Comparison of ENCODE assay signal across 1 cellular context in the genomic region with DNA sequence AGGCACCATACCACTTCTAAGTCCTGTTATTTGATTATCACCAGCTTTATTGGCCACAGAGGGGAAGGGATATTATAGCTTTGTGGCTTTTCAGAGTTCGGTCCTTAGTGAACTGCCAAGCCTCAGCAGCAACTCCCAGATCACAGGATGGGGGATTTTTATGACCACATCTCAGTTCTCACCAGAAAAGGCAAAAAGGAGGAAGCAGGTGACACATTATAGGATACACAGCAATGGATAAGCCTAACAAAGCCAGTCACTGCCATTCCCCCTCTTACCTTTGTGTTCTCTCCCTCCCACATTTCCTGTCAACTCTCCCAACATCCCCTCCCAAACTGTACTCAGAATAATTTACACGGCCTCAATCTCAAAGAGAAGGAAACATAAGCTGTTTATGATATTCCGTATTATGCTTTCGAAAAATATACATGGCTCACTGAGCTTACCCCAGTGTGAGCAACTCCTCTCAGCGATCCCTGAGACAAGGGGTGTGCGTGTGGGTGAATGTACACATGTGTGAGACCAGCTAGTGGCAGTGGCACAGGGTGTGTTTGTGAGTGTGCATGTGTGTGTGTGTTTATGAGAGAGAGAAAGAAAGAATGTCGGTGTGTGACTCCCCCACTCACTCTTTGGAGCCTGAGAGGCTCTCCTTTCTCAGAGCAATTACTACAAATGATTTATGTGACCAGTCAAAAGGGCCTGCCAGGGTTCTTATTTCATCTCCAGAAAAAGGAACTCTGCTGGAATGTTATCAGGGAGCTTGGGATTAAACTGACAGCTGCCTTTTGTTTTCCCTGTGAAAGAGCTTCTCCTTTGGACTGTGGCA.
A peak's percentile ranks its signal among the peaks of the same experiment; 100 is the strongest.
TF ChIP-seq lines count a peak whose summit lies in the region.

No MANE protein-coding gene starts in this region.

TF ChIP-seq in HEK293, 187 proteins besides CTCF, POLR2A, EP300 and RAD21 (continued from another document and continues in another):
- TF ChIP-seq, protein P1, sequence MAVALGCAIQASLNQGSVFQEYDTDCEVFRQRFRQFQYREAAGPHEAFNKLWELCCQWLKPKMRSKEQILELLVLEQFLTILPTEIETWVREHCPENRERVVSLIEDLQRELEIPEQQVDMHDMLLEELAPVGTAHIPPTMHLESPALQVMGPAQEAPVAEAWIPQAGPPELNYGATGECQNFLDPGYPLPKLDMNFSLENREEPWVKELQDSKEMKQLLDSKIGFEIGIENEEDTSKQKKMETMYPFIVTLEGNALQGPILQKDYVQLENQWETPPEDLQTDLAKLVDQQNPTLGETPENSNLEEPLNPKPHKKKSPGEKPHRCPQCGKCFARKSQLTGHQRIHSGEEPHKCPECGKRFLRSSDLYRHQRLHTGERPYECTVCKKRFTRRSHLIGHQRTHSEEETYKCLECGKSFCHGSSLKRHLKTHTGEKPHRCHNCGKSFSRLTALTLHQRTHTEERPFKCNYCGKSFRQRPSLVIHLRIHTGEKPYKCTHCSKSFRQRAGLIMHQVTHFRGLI (tag by site-specific recombination; IDR thresholded peaks at IDR 0.05): no peak; the same call in 1 of the 2 replicates
- TF ChIP-seq ZFP69B (tag by site-specific recombination; IDR thresholded peaks at IDR 0.05) (no peak), ZNF248 (tag by site-specific recombination; IDR thresholded peaks at IDR 0.05) (no peak), IKZF3 (tag by site-specific recombination; IDR thresholded peaks at IDR 0.05) (peak; percentile 32; the same call in 1 of the 2 replicates), ZNF658 (tag by site-specific recombination; IDR thresholded peaks at IDR 0.05) (no peak), ZNF792 (tag by site-specific recombination; IDR thresholded peaks at IDR 0.05) (no peak), SALL2 (tag by site-specific recombination; IDR thresholded peaks at IDR 0.05; ENCODE audit: borderline replicate concordance) (no peak), TRIM28 (IDR thresholded peaks at IDR 0.05; ENCODE audit: borderline replicate concordance, low read length) (peak; percentile 71), ZBTB48 (tag by site-specific recombination; IDR thresholded peaks at IDR 0.05) (peak; percentile 41; the same call in 1 of the 2 replicates), ZNF114 (tag by site-specific recombination; IDR thresholded peaks at IDR 0.05) (no peak), SETDB1 (IDR thresholded peaks at IDR 0.05; ENCODE audit: insufficient read length, low read length) (no peak), ZBTB49 (tag by site-specific recombination; IDR thresholded peaks at IDR 0.05; ENCODE audit: low read depth) (no peak), ZNF501 (tag by site-specific recombination; IDR thresholded peaks at IDR 0.05) (0 out of 2 replicates have a peak, but pooled peaks have one; percentile 52), HOXA7 (CRISPR knock-in tag; IDR thresholded peaks at IDR 0.05; ENCODE audit: borderline replicate concordance) (no peak), GLIS1 (tag by site-specific recombination; IDR thresholded peaks at IDR 0.05) (peak; percentile 7; the same call in 1 of the 2 replicates), ZFHX2 (tag by site-specific recombination; conservative IDR thresholded peaks at IDR 0.05) (peak; percentile 50), ZNF596 (tag by site-specific recombination; IDR thresholded peaks at IDR 0.05) (peak; percentile 35; the same call in 1 of the 2 replicates), ZBTB7A (tag by site-specific recombination; IDR thresholded peaks at IDR 0.05; ENCODE audit: low read depth) (no peak), ZNF148 (tag by site-specific recombination; IDR thresholded peaks at IDR 0.05; ENCODE audit: borderline replicate concordance) (no peak), ZSCAN4 (tag by site-specific recombination; IDR thresholded peaks at IDR 0.05) (peak; percentile 49), ZNF266 (tag by site-specific recombination; IDR thresholded peaks at IDR 0.05; ENCODE audit: low read depth) (no peak), ZNF645 (tag by site-specific recombination; IDR thresholded peaks at IDR 0.05) (no peak), ZNF155 (tag by site-specific recombination; IDR thresholded peaks at IDR 0.05) (no peak), ZBTB17 (tag by site-specific recombination; IDR thresholded peaks at IDR 0.05) (peak; percentile 51; the same call in 1 of the 2 replicates), MEIS1 (CRISPR knock-in tag; IDR thresholded peaks at IDR 0.05; ENCODE audit: borderline replicate concordance) (0 out of 2 replicates have a peak, but pooled peaks have one; percentile 16), ZNF76 (tag by site-specific recombination; IDR thresholded peaks at IDR 0.05; ENCODE audit: borderline replicate concordance, low read depth) (no peak), ZNF223 (tag by site-specific recombination; IDR thresholded peaks at IDR 0.05) (no peak), ZNF133 (tag by site-specific recombination; IDR thresholded peaks at IDR 0.05) (no peak)
- TF ChIP-seq, protein P2, sequence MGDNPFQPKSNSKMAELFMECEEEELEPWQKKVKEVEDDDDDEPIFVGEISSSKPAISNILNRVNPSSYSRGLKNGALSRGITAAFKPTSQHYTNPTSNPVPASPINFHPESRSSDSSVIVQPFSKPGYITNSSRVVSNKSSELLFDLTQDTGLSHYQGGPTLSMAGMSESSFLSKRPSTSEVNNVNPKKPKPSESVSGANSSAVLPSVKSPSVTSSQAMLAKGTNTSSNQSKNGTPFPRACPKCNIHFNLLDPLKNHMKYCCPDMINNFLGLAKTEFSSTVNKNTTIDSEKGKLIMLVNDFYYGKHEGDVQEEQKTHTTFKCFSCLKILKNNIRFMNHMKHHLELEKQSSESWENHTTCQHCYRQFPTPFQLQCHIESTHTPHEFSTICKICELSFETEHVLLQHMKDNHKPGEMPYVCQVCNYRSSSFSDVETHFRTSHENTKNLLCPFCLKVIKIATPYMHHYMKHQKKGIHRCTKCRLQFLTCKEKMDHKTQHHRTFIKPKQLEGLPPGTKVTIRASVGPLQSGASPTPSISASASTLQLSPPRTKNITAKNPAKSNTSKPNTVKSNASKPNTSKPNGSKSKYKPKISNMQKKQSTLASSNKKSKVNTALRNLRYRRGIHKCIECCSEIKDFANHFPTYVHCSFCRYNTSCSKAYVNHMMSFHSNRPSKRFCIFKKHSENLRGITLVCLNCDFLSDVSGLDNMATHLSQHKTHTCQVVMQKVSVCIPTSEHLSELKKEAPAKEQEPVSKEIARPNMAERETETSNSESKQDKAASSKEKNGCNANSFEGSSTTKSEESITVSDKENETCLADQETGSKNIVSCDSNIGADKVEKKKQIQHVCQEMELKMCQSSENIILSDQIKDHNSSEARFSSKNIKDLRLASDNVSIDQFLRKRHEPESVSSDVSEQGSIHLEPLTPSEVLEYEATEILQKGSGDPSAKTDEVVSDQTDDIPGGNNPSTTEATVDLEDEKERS (tag by site-specific recombination; IDR thresholded peaks at IDR 0.05): no peak
- TF ChIP-seq, protein P3, sequence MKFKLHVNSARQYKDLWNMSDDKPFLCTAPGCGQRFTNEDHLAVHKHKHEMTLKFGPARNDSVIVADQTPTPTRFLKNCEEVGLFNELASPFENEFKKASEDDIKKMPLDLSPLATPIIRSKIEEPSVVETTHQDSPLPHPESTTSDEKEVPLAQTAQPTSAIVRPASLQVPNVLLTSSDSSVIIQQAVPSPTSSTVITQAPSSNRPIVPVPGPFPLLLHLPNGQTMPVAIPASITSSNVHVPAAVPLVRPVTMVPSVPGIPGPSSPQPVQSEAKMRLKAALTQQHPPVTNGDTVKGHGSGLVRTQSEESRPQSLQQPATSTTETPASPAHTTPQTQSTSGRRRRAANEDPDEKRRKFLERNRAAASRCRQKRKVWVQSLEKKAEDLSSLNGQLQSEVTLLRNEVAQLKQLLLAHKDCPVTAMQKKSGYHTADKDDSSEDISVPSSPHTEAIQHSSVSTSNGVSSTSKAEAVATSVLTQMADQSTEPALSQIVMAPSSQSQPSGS (tag by site-specific recombination; IDR thresholded peaks at IDR 0.05; ENCODE audit: low read depth): no peak
- TF ChIP-seq, protein P4, sequence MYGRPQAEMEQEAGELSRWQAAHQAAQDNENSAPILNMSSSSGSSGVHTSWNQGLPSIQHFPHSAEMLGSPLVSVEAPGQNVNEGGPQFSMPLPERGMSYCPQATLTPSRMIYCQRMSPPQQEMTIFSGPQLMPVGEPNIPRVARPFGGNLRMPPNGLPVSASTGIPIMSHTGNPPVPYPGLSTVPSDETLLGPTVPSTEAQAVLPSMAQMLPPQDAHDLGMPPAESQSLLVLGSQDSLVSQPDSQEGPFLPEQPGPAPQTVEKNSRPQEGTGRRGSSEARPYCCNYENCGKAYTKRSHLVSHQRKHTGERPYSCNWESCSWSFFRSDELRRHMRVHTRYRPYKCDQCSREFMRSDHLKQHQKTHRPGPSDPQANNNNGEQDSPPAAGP (tag by site-specific recombination; IDR thresholded peaks at IDR 0.05): no peak
- TF ChIP-seq, protein P5, sequence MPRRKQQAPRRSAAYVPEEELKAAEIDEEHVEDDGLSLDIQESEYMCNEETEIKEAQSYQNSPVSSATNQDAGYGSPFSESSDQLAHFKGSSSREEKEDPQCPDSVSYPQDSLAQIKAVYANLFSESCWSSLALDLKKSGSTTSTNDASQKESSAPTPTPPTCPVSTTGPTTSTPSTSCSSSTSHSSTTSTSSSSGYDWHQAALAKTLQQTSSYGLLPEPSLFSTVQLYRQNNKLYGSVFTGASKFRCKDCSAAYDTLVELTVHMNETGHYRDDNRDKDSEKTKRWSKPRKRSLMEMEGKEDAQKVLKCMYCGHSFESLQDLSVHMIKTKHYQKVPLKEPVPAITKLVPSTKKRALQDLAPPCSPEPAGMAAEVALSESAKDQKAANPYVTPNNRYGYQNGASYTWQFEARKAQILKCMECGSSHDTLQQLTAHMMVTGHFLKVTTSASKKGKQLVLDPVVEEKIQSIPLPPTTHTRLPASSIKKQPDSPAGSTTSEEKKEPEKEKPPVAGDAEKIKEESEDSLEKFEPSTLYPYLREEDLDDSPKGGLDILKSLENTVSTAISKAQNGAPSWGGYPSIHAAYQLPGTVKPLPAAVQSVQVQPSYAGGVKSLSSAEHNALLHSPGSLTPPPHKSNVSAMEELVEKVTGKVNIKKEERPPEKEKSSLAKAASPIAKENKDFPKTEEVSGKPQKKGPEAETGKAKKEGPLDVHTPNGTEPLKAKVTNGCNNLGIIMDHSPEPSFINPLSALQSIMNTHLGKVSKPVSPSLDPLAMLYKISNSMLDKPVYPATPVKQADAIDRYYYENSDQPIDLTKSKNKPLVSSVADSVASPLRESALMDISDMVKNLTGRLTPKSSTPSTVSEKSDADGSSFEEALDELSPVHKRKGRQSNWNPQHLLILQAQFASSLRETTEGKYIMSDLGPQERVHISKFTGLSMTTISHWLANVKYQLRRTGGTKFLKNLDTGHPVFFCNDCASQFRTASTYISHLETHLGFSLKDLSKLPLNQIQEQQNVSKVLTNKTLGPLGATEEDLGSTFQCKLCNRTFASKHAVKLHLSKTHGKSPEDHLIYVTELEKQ (tag by site-specific recombination; IDR thresholded peaks at IDR 0.05; ENCODE audit: borderline replicate concordance): peak; percentile 71
- TF ChIP-seq, protein P6, sequence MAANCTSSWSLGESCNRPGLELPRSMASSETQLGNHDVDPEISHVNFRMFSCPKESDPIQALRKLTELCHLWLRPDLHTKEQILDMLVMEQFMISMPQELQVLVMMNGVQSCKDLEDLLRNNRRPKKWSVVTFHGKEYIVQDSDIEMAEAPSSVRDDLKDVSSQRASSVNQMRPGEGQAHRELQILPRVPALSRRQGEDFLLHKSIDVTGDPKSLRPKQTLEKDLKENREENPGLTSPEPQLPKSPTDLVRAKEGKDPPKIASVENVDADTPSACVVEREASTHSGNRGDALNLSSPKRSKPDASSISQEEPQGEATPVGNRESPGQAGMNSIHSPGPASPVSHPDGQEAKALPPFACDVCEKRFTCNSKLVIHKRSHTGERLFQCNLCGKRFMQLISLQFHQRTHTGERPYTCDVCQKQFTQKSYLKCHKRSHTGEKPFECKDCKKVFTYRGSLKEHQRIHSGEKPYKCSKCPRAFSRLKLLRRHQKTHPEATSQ (tag by site-specific recombination; IDR thresholded peaks at IDR 0.05): no peak
